In genomic region chr3:136752327-136753111, GRCh38 we compare ENCODE assay signal across 8 cellular contexts. TPM values are rescaled to one million over a fixed set of nuclear protein-coding genes. Genes with fewer than 3 reads are reported as not detected.
DNase-seq lines count a peak whose midpoint lies in the region; ATAC-seq, FAIRE-seq and TF ChIP-seq lines count a peak whose summit lies in the region.

TSS of gene STAG1 (minus strand) at chr3:136752378. CDS start at chr3:136630898, 121,480 bp downstream.

- H3K27me3 ChIP-seq in bronchial epithelial cell (ENCODE audit: control insufficient read depth, insufficient read depth, low read length) = no peaks in the 10 kb centered on the region

- DNase-seq in AG08396 (ENCODE audit: low spot score) (peak; percentile 97), NCI-H2227 (lab: John Stamatoyannopoulos, UW; ENCODE audit: unreplicated experiment) (peak; percentile 98), bronchial epithelial cell (ENCODE audit: low read depth) (peak; percentile 94), iPS-NIHi7 (ENCODE audit: extremely low spot score) (peak; percentile 87), smooth muscle cell of the brain vasculature (ENCODE audit: low read depth, low spot score) (peak; percentile 97)

- peak; percentile 89 for ATAC-seq in GM18907 (IDR thresholded peaks at IDR 0.05; ENCODE audit: unreplicated experiment)
- peak; percentile 82 for ATAC-seq in HG03159 (IDR thresholded peaks at IDR 0.05; ENCODE audit: unreplicated experiment)

- peak; percentile 79 for TF ChIP-seq CTCF in WI38 (IDR thresholded peaks at IDR 0.05; ENCODE audit: low read depth, low read length)
- peak; percentile 99 for TF ChIP-seq CTCF in bronchial epithelial cell (IDR thresholded peaks at IDR 0.05; ENCODE audit: insufficient read depth, low read length, severe bottlenecking)

- H3K36me3 ChIP-seq in bronchial epithelial cell (ENCODE audit: control insufficient read depth, insufficient read depth, low read length) = no peaks in the 10 kb centered on the region

- H3K4me3 ChIP-seq in WI38 (ENCODE audit: low read depth, low read length) (peak within 1 kb of the TSS; percentile 69), bronchial epithelial cell (ENCODE audit: low read depth, low read length) (peak within 1 kb of the TSS; percentile 74)

- no peak for FAIRE-seq in bronchial epithelial cell (lab: Jason Lieb, UNC)

RNA-seq across cellular contexts. Expression of gene STAG1, which starts in this region (rescaled TPM):
- 20.9 and 26.3 TPM in 2 replicates for total RNA-seq in bronchial epithelial cell

Comparison
In these comparisons a context has a peak if more than half of its experiments do, and no peak if none do; other contexts are left out.
1. Peak in every context shown above with its lines: DNase-seq, ATAC-seq and H3K4me3 ChIP-seq.